8 cellular contexts compared by ENCODE assay signal in the genomic region with DNA sequence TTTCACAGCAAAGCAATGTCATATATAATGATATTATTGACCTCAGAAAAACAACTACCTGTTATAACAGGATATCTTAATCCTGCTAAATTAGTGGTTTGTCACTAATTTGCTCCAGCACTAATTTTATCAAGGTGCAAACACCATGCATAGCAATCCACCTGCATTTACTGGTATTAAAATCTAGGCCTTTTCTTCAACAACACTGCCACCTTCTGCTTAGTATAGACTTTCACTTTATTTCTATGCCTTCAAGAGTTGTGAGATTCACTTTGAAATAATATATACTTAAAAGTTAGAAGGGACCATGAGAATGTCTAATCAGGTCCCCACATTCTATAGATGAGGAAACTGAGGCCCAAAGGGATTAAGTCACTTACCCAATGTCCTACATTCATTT.
DNase-seq lines count a peak whose midpoint lies in the region; ATAC-seq and TF ChIP-seq lines count a peak whose summit lies in the region.

No MANE protein-coding gene starts in this region.

- H3K4me1 Mint-ChIP-seq in MCF 10A (ENCODE audit: insufficient read depth, unreplicated experiment) (no peaks in the 10 kb centered on the region), type B pancreatic cell (ENCODE audit: unreplicated experiment) (no peaks in the 10 kb centered on the region)
- no peaks in the 10 kb centered on the region for H3K4me1 Mint-ChIP-seq in natural killer cell treated with Interleukin-12 subunit alpha and Interleukin-12 subunit beta and Interleukin-15 and Interleukin-18, amount 100 ng/mL, for 72 hours (ENCODE audit: low read depth in 2 of 2)
- H3K4me1 Mint-ChIP-seq in activated CD4-positive, alpha-beta memory T cell treated with anti-CD3 and anti-CD28 coated beads for 36 hours (ENCODE audit: low read depth) = no peaks in the 10 kb centered on the region

- DNase-seq in MCF 10A (ENCODE audit: unreplicated experiment) (peak; percentile 47), breast epithelium (ENCODE audit: low spot score in 2 of 2) (no peak), NB4 (ENCODE audit: low read depth) (peak; percentile 18), epithelial cell of proximal tubule (ENCODE audit: low read depth) (no peak), type B pancreatic cell (ENCODE audit: extremely low spot score, unreplicated experiment) (no peak)
- DNase-seq in natural killer cell treated with Interleukin-12 subunit alpha and Interleukin-12 subunit beta and Interleukin-15 and Interleukin-18, amount 100 ng/mL, for 72 hours (ENCODE audit: low spot score) = no peak
- DNase-seq in central memory CD4-positive, alpha-beta T cell = no peak
- DNase-seq in activated CD4-positive, alpha-beta memory T cell treated with anti-CD3 and anti-CD28 coated beads for 36 hours = no peak

- no peaks in the 10 kb centered on the region for H3K4me1 ChIP-seq in breast epithelium

- no peak overlapping the region for H3K27ac Mint-ChIP-seq in MCF 10A (ENCODE audit: low read depth, unreplicated experiment)
- H3K27ac Mint-ChIP-seq in type B pancreatic cell = no peak overlapping the region
- no peak overlapping the region for H3K27ac Mint-ChIP-seq in natural killer cell treated with Interleukin-12 subunit alpha and Interleukin-12 subunit beta and Interleukin-15 and Interleukin-18, amount 100 ng/mL, for 72 hours
- no peak overlapping the region for H3K27ac Mint-ChIP-seq in activated CD4-positive, alpha-beta memory T cell treated with anti-CD3 and anti-CD28 coated beads for 36 hours

- H3K4me3 Mint-ChIP-seq in MCF 10A (ENCODE audit: unreplicated experiment) (no peak overlapping the region), type B pancreatic cell (no peak overlapping the region)
- no peak overlapping the region for H3K4me3 Mint-ChIP-seq in natural killer cell treated with Interleukin-12 subunit alpha and Interleukin-12 subunit beta and Interleukin-15 and Interleukin-18, amount 100 ng/mL, for 72 hours
- H3K4me3 Mint-ChIP-seq in activated CD4-positive, alpha-beta memory T cell treated with anti-CD3 and anti-CD28 coated beads for 36 hours = no peak overlapping the region

- H3K27ac ChIP-seq in breast epithelium = no peak overlapping the region

- no peaks in the 10 kb centered on the region for H3K27me3 ChIP-seq in breast epithelium

- BruUV-seq in MCF 10A (replicated peaks; lab: Mats Ljungman, UMichigan) = no TSS peak

- CTCF ChIA-PET in MCF 10A (lab: Yijun Ruan, JAX) = interaction anchor here (0.6 to 2.6 kb wide), 14 partner anchors 11 to 1983 kb away, joined by 3 to 33 read pairs (median 4); no protein-coding TSS in a partner anchor
- CTCF ChIA-PET in activated CD4-positive, alpha-beta memory T cell treated with anti-CD3 and anti-CD28 coated beads for 36 hours (lab: Charles Lee) = no interaction called here

- H3K9me3 Mint-ChIP-seq in MCF 10A (ENCODE audit: unreplicated experiment) (no peaks in the 10 kb centered on the region), type B pancreatic cell (no peaks in the 10 kb centered on the region)
- peaks cover 3% of the 10 kb centered on the region for H3K9me3 Mint-ChIP-seq in natural killer cell treated with Interleukin-12 subunit alpha and Interleukin-12 subunit beta and Interleukin-15 and Interleukin-18, amount 100 ng/mL, for 72 hours
- H3K9me3 Mint-ChIP-seq in activated CD4-positive, alpha-beta memory T cell treated with anti-CD3 and anti-CD28 coated beads for 36 hours = no peaks in the 10 kb centered on the region

- no peak for TF ChIP-seq POLR2A in breast epithelium (IDR thresholded peaks at IDR 0.05)
- no peak for TF ChIP-seq POLR2A in NB4 (IDR thresholded peaks at IDR 0.05; ENCODE audit: extremely low read depth, insufficient read length)

- POLR2A ChIA-PET in MCF 10A (lab: Yijun Ruan, JAX) = no interaction called here
- POLR2A ChIA-PET in activated CD4-positive, alpha-beta memory T cell treated with anti-CD3 and anti-CD28 coated beads for 36 hours (lab: Charles Lee) = no interaction called here

- intact Hi-C loops in MCF 10A (cut with micrococcal nuclease) (loop anchor here (1.0 to 10.0 kb wide), 8 partner anchors 193 to 1455 kb away; partner anchors contain the start of gene NR3C2), breast epithelium (cut with DNase I; ENCODE audit: low total_unique reads) (no loop called here)
- intact Hi-C loops in activated CD4-positive, alpha-beta memory T cell treated with anti-CD3 and anti-CD28 coated beads for 36 hours (cut with micrococcal nuclease) = loop anchor here (2.0 kb wide), 1 partner anchor 527 kb away; no protein-coding TSS in a partner anchor

- ATAC-seq in natural killer cell treated with Interleukin-12 subunit alpha and Interleukin-12 subunit beta and Interleukin-15 and Interleukin-18, amount 100 ng/mL, for 72 hours = no peak

- no peaks in the 10 kb centered on the region for H3K36me3 Mint-ChIP-seq in MCF 10A (ENCODE audit: insufficient read depth, unreplicated experiment)
- no peaks in the 10 kb centered on the region for H3K36me3 Mint-ChIP-seq in type B pancreatic cell
- no peaks in the 10 kb centered on the region for H3K36me3 Mint-ChIP-seq in natural killer cell treated with Interleukin-12 subunit alpha and Interleukin-12 subunit beta and Interleukin-15 and Interleukin-18, amount 100 ng/mL, for 72 hours
- H3K36me3 Mint-ChIP-seq in activated CD4-positive, alpha-beta memory T cell treated with anti-CD3 and anti-CD28 coated beads for 36 hours = no peaks in the 10 kb centered on the region

- no peaks in the 10 kb centered on the region for H3K27me3 Mint-ChIP-seq in MCF 10A (ENCODE audit: insufficient read depth, unreplicated experiment)
- H3K27me3 Mint-ChIP-seq in type B pancreatic cell = peaks cover 3% of the 10 kb centered on the region
- no peaks in the 10 kb centered on the region for H3K27me3 Mint-ChIP-seq in natural killer cell treated with Interleukin-12 subunit alpha and Interleukin-12 subunit beta and Interleukin-15 and Interleukin-18, amount 100 ng/mL, for 72 hours
- H3K27me3 Mint-ChIP-seq in activated CD4-positive, alpha-beta memory T cell treated with anti-CD3 and anti-CD28 coated beads for 36 hours = no peaks in the 10 kb centered on the region

- no peaks in the 10 kb centered on the region for H3K36me3 ChIP-seq in breast epithelium

- TF ChIP-seq CTCF in MCF 10A (IDR thresholded peaks at IDR 0.05; ENCODE audit: unreplicated experiment) (peak; percentile 55), breast epithelium (IDR thresholded peaks at IDR 0.05) (no peak), NB4 (IDR thresholded peaks at IDR 0.05; ENCODE audit: low read depth, low read length) (no peak), epithelial cell of proximal tubule (conservative IDR thresholded peaks at IDR 0.05; ENCODE audit: low read depth, low read length) (peak; percentile 45), type B pancreatic cell (conservative IDR thresholded peaks at IDR 0.05) (peak; percentile 70)

- no peak overlapping the region for H3K4me3 ChIP-seq in breast epithelium
- no peak overlapping the region for H3K4me3 ChIP-seq in NB4 (ENCODE audit: low read depth, low read length)
- no peak overlapping the region for H3K4me3 ChIP-seq in epithelial cell of proximal tubule (ENCODE audit: low read depth, low read length)

- H3K9me3 ChIP-seq in breast epithelium = no peaks in the 10 kb centered on the region

Comparison
In these comparisons a context has a peak if more than half of its experiments do, and no peak if none do; other contexts are left out.
1. DNase-seq: peak in MCF 10A (single experiment) and NB4 (single experiment); none in breast epithelium (0 of 2), epithelial cell of proximal tubule (single experiment), type B pancreatic cell (single experiment), natural killer cell treated with Interleukin-12 subunit alpha and Interleukin-12 subunit beta and Interleukin-15 and Interleukin-18, amount 100 ng/mL, for 72 hours (single experiment), central memory CD4-positive, alpha-beta T cell (single experiment) and activated CD4-positive, alpha-beta memory T cell treated with anti-CD3 and anti-CD28 coated beads for 36 hours (single experiment).
2. CTCF ChIP-seq: peak in MCF 10A (single experiment), epithelial cell of proximal tubule (single experiment) and type B pancreatic cell (single experiment); none in breast epithelium (0 of 3) and NB4 (single experiment).